Comparison of ENCODE assay signal across 15 cellular contexts in the genomic region with DNA sequence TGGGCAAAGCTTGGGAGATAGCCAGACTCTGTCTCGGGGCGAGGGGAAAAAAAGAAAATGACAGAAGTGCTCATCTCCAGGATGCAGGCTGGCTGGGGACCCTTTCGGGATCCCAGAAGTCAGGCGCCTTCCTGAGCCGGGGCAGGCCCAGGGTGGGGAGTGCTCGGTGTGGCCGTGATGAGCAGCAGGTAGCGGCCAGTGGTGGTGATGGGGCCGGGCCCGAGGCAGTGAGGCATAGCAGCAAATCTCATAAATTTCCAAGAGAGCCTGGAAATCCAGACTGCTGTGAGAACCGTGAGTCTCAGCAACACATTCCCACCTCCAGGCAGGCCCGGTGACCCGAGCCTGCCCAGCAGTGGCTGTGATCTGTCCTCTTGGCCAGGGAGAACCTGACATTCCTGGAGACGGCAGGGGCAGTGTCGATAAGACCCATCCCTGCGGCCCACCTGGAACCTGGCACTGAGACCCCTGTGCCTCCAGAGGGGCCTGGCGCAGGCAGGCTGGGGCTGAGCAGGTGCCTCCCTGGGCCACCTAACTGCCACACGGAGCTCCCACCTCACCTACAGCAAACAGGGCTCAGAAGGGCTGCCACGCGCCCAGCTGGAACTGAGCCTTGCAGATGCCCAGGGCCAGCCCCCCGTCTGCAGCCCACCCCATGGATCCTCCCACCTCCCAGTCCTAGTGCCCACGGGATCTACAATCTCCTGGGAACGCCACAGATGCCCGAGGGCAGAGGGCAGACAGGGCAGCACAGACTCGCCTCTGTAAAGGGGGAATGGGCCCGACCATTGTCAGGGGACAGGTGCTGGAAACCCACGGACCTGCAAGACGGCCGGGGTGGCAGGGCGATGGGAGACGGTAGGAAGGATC. TPM values are rescaled to one million over a fixed set of nuclear protein-coding genes. Genes with fewer than 3 reads are reported as not detected.
DNase-seq lines count a peak whose midpoint lies in the region; ATAC-seq and TF ChIP-seq lines count a peak whose summit lies in the region.
"Had no signal": no experiment of that assay in that cellular context is flagged by ENCODE, and none has a peak within 500 bp of the region (broad histone marks: within the 10 kb centered on the region; RNA-seq: fewer than 3 reads in every experiment).

No MANE protein-coding gene starts in this region.

- H3K27ac ChIP-seq in right cardiac atrium (ENCODE audit: low read length) (no peak overlapping the region), neuronal stem cell (replicated peaks; ENCODE audit: low read length) (no peak overlapping the region), PC-9 (no peak overlapping the region)
- H3K27ac ChIP-seq: BLaER1 treated with 17β-estradiol and CSF1 and Interleukin-3, amounts not matched to agents 10 nM and 100 nM; HL-60 had no signal

- TF ChIP-seq CTCF in chondrocyte (IDR thresholded peaks at IDR 0.05) (no peak), PC-9 (conservative IDR thresholded peaks at IDR 0.05) (no peak)

- no peak overlapping the region for H3K4me3 Mint-ChIP-seq in chondrocyte (ENCODE audit: unreplicated experiment)
- H3K4me3 Mint-ChIP-seq: CD4-positive, CD25-positive, alpha-beta regulatory T cell; HFFc6 had no signal

- no peak overlapping the region for H2BK120ac ChIP-seq in neuronal stem cell (ENCODE audit: low read depth, low read length)

- no peaks in the 10 kb centered on the region for H3K27me3 Mint-ChIP-seq in chondrocyte (ENCODE audit: low read depth)
- H3K27me3 Mint-ChIP-seq: CD4-positive, CD25-positive, alpha-beta regulatory T cell had no signal

- H2AK5ac ChIP-seq in neuronal stem cell (ENCODE audit: low read depth, low read length) = no peak overlapping the region

- H4K20me1 ChIP-seq in PC-9 (ENCODE audit: insufficient read depth) = peaks cover 12% of the 10 kb centered on the region; the same call in 1 of the 2 replicates

- POLR2A ChIA-PET in PC-9 (lab: Charles Lee; ENCODE audit: unreplicated experiment) = no interaction called here

- intact Hi-C loops in right cardiac atrium (cut with DNase I) (no loop called here), cardiac septum (cut with DNase I) (no loop called here), PC-9 (cut with micrococcal nuclease; ENCODE audit: unreplicated experiment) (no loop called here)

- no peak overlapping the region for H3K18ac ChIP-seq in neuronal stem cell (ENCODE audit: low read length)

- no peak overlapping the region for H3K9ac ChIP-seq in neuronal stem cell (ENCODE audit: low read depth, low read length, poor library complexity)
- H3K9ac ChIP-seq: BLaER1 treated with 17β-estradiol and CSF1 and Interleukin-3, amounts not matched to agents 10 nM and 100 nM had no signal

- BruUV-seq in PC-9 (replicated peaks; lab: Mats Ljungman, UMichigan) = no TSS peak

- no peaks in the 10 kb centered on the region for H3K9me2 ChIP-seq in PC-9 (ENCODE audit: insufficient read depth)

- no peak overlapping the region for H3K23ac ChIP-seq in neuronal stem cell (ENCODE audit: low read depth, low read length, poor library complexity)

- H3K4me2 ChIP-seq in neuronal stem cell (ENCODE audit: insufficient read depth, low read length, poor library complexity, severe bottlenecking) (no peak overlapping the region), PC-9 (no peak overlapping the region)
- H3K4me2 ChIP-seq: BLaER1 treated with 17β-estradiol and CSF1 and Interleukin-3, amounts not matched to agents 10 nM and 100 nM had no signal

- H3K27me3 ChIP-seq in right cardiac atrium (ENCODE audit: control insufficient read depth, insufficient read depth) (no peaks in the 10 kb centered on the region), neuronal stem cell (ENCODE audit: control insufficient read depth in 3 of 3, insufficient read depth in 3 of 3, low read depth in 1 of 3, low read length in 3 of 3) (no peaks in the 10 kb centered on the region), PC-9 (ENCODE audit: insufficient read depth, low read depth) (no peaks in the 10 kb centered on the region)
- H3K27me3 ChIP-seq: BLaER1 treated with 17β-estradiol and CSF1 and Interleukin-3, amounts not matched to agents 10 nM and 100 nM had no signal

- peak in 2 of 3 donors; percentile 38 to 40 for DNase-seq in right cardiac atrium
- DNase-seq in cardiac septum (ENCODE audit: low spot score) = no peak
- peak; percentile 85 for DNase-seq in chondrocyte (ENCODE audit: low spot score)
- no peak for DNase-seq in neuronal stem cell (ENCODE audit: low spot score)
- no peak for DNase-seq in PC-9
- DNase-seq: 8988T; AML-193; CD4-positive, CD25-positive, alpha-beta regulatory T cell; DMS53; GF-D8; HFFc6 had no signal

- peak overlapping the region; percentile 53 for H4K91ac ChIP-seq in neuronal stem cell (ENCODE audit: low read depth, low read length, poor library complexity)

- H3K36me3 ChIP-seq in neuronal stem cell (replicated peaks in 1 of 2; ENCODE audit: control insufficient read depth in 2 of 2, insufficient read depth in 2 of 2, low read length in 2 of 2) (peaks cover 77 to 97% of the 10 kb centered on the region in 2 donors), PC-9 (ENCODE audit: low read depth) (no peaks in the 10 kb centered on the region)

- no peaks in the 10 kb centered on the region for H3K4me1 ChIP-seq in right cardiac atrium (ENCODE audit: control insufficient read depth, insufficient read depth, low read length)
- H3K4me1 ChIP-seq in neuronal stem cell (ENCODE audit: control insufficient read depth in 2 of 2, insufficient read depth in 1 of 2, low read depth in 1 of 2, low read length in 2 of 2) = no peaks in the 10 kb centered on the region
- no peaks in the 10 kb centered on the region for H3K4me1 ChIP-seq in PC-9 (replicated peaks; ENCODE audit: insufficient read depth)
- H3K4me1 ChIP-seq: HAP-1 had no signal

- peaks cover 14% of the 10 kb centered on the region for H3K79me1 ChIP-seq in neuronal stem cell (ENCODE audit: low read depth, low read length)

- no peak overlapping the region for H2BK15ac ChIP-seq in neuronal stem cell (ENCODE audit: low read length)

- H2AFZ ChIP-seq in neuronal stem cell (ENCODE audit: low read length) = no peak overlapping the region
- no peak overlapping the region for H2AFZ ChIP-seq in PC-9

- no peaks in the 10 kb centered on the region for H3K79me2 ChIP-seq in PC-9 (ENCODE audit: low read depth)

- 89% methylated on average over 31 of the region's 31 CpGs for WGBS in right cardiac atrium
- WGBS in neuronal stem cell (ENCODE audit: extremely low coverage in 2 of 2, insufficient read length in 2 of 2, insufficient replicate concordance in 1 of 2), 2 donors = no CpG with 5 or more reads among the region's 31 CpGs

- H3K36me3 Mint-ChIP-seq in chondrocyte (ENCODE audit: low read depth) = peaks cover 23% of the 10 kb centered on the region

- H3K14ac ChIP-seq in neuronal stem cell (ENCODE audit: low read length) = no peak overlapping the region

- no peaks in the 10 kb centered on the region for H3K9me3 Mint-ChIP-seq in chondrocyte (ENCODE audit: low read depth)
- H3K9me3 Mint-ChIP-seq: CD4-positive, CD25-positive, alpha-beta regulatory T cell; HFFc6 had no signal

- CTCF ChIA-PET in PC-9 (lab: Charles Lee) = no interaction called here

- H3K9me3 ChIP-seq in right cardiac atrium (ENCODE audit: control insufficient read depth, low read length) (no peaks in the 10 kb centered on the region), neuronal stem cell (replicated peaks in 1 of 2; ENCODE audit: control insufficient read depth in 2 of 2, insufficient read depth in 1 of 2, low read depth in 1 of 2, low read length in 2 of 2) (no peaks in the 10 kb centered on the region), PC-9 (ENCODE audit: insufficient read depth, low read depth) (no peaks in the 10 kb centered on the region)
- H3K9me3 ChIP-seq: BLaER1 treated with 17β-estradiol and CSF1 and Interleukin-3, amounts not matched to agents 10 nM and 100 nM; HAP-1 had no signal

- ATAC-seq in right cardiac atrium = no peak
- ATAC-seq in HG02571 (IDR thresholded peaks at IDR 0.05; ENCODE audit: unreplicated experiment) = no peak

- no peak overlapping the region for H3K4me3 ChIP-seq in right cardiac atrium (ENCODE audit: low read length)
- H3K4me3 ChIP-seq in neuronal stem cell (ENCODE audit: low read length in 2 of 2) = no peak overlapping the region
- H3K4me3 ChIP-seq in PC-9 = no peak overlapping the region
- H3K4me3 ChIP-seq: BLaER1 treated with 17β-estradiol and CSF1 and Interleukin-3, amounts not matched to agents 10 nM and 100 nM; HAP-1 had no signal

- H3F3A ChIP-seq in PC-9 (ENCODE audit: insufficient read depth, low read depth) = no peaks in the 10 kb centered on the region

- H2BK12ac ChIP-seq in neuronal stem cell (ENCODE audit: low read length) = no peak overlapping the region

- no peak overlapping the region for H2BK5ac ChIP-seq in neuronal stem cell (ENCODE audit: low read length)

- H3K4ac ChIP-seq in neuronal stem cell (ENCODE audit: low read length) = no peak overlapping the region

- peaks cover 2% of the 10 kb centered on the region for H3K4me1 Mint-ChIP-seq in chondrocyte (ENCODE audit: low read depth)
- H3K4me1 Mint-ChIP-seq: CD4-positive, CD25-positive, alpha-beta regulatory T cell had no signal

- H4K8ac ChIP-seq in neuronal stem cell (ENCODE audit: low read depth, low read length) = no peak overlapping the region

- no peak overlapping the region for H3K27ac Mint-ChIP-seq in chondrocyte (ENCODE audit: unreplicated experiment)
- H3K27ac Mint-ChIP-seq: HFFc6 had no signal

RNA-seq across cellular contexts. Expression of a gene that starts 23.4 kb away (rescaled TPM):
- total RNA-seq in right cardiac atrium (1 to 10 TPM; 1.1 to 3.3 (median 2.3) TPM), cardiac septum (4.3 TPM), chondrocyte (2.4 to 3.9 TPM (median 3.2 TPM) in 3 replicates), PC-9 (2021) (1.5 and 2.4 TPM in 2 replicates)
- 2.7 TPM for polyA plus RNA-seq in right cardiac atrium
- 2.5 TPM for polyA plus RNA-seq in neuronal stem cell (2013, experiment 1 of 2)
- 2.3 TPM for polyA plus RNA-seq in neuronal stem cell (2013, experiment 2 of 2)

RNA-seq across cellular contexts. Expression of a gene that starts 24.0 kb away (rescaled TPM):
- total RNA-seq in right cardiac atrium (10 to 100 TPM; 20.9 to 27.0 (median 21.8) TPM), cardiac septum (17.0 TPM), chondrocyte (34.6 to 48.0 TPM (median 45.5 TPM) in 3 replicates), PC-9 (2021) (22.8 and 28.9 TPM in 2 replicates)
- 9.5 TPM for polyA plus RNA-seq in right cardiac atrium
- 15.6 TPM for polyA plus RNA-seq in neuronal stem cell (2013, experiment 1 of 2)
- polyA plus RNA-seq in neuronal stem cell (2013, experiment 2 of 2) = 16.1 TPM

RNA-seq across cellular contexts. Expression of a gene that starts 31.2 kb away (rescaled TPM):
- total RNA-seq in right cardiac atrium = 100 to 1,000 TPM in 2 of 4 donors, 10 to 100 TPM in 2; 82.7 to 145 (median 92.9) TPM
- polyA plus RNA-seq in right cardiac atrium = 87.3 TPM
- 89.0 TPM for total RNA-seq in cardiac septum
- total RNA-seq in chondrocyte = 139 to 157 TPM (median 144 TPM) in 3 replicates
- 60.6 TPM for polyA plus RNA-seq in neuronal stem cell (2013, experiment 1 of 2)
- polyA plus RNA-seq in neuronal stem cell (2013, experiment 2 of 2) = 60.3 TPM
- 75.5 and 87.2 TPM in 2 replicates for total RNA-seq in PC-9 (2021)

RNA-seq across cellular contexts. Expression of a gene that starts 43.6 kb away (rescaled TPM):
- 10 to 100 TPM; 12.3 to 17.1 (median 13.4) TPM for total RNA-seq in right cardiac atrium
- polyA plus RNA-seq in right cardiac atrium = 6.0 TPM
- total RNA-seq in cardiac septum = 15.2 TPM
- 24.0 to 26.2 TPM (median 24.9 TPM) in 3 replicates for total RNA-seq in chondrocyte
- polyA plus RNA-seq in neuronal stem cell (2013, experiment 1 of 2) = 38.2 TPM
- polyA plus RNA-seq in neuronal stem cell (2013, experiment 2 of 2) = 38.1 TPM
- 16.0 and 23.9 TPM in 2 replicates for total RNA-seq in PC-9 (2021)

Comparison
In these comparisons a context has a peak if more than half of its experiments do, and no peak if none do; other contexts are left out.
1. DNase-seq: peak in right cardiac atrium (2 of 3) and chondrocyte (single experiment); none in cardiac septum (single experiment), neuronal stem cell (single experiment) and PC-9 (0 of 2).